ENCODE assay signal across 25 cellular contexts in the genomic region with DNA sequence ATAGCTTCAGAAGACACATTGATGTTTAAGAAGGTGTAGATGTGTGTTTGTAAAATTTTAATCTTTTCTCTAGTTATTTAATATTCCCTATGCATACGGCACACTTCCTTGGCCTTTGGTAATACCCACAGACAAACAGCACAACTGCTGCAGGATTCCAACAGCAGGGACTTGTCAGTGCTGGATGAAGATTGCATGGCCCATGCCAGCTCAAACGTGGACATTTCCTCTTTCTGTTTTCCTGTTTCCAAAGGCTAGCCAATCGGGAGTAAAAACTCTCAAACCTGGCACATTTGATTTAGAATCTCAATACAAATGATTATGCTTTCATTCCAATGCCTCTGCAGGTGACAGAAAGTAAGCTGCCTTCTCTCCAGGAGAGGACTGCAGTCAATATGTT. TPM values are rescaled to one million over a fixed set of nuclear protein-coding genes. Genes with fewer than 3 reads are reported as not detected.
A peak's percentile ranks its signal among the peaks of the same experiment; 100 is the strongest.
DNase-seq lines count a peak whose midpoint lies in the region; ATAC-seq and TF ChIP-seq lines count a peak whose summit lies in the region.
"Had no signal": no experiment of that assay in that cellular context is flagged by ENCODE, and none has a peak within 500 bp of the region (broad histone marks: within the 10 kb centered on the region; RNA-seq: fewer than 3 reads in every experiment).

No MANE protein-coding gene starts in this region.

- H3F3A ChIP-seq in neural progenitor cell (ENCODE audit: low read depth), result no peaks in the 10 kb centered on the region

- H3K27ac ChIP-seq in H9 (ENCODE audit: insufficient read length, low read depth, low read length) (no peak overlapping the region), neural progenitor cell (no peak overlapping the region)
- H3K27ac ChIP-seq: A549, SJCRH30 had no signal

- H2AK5ac ChIP-seq in H9 (ENCODE audit: insufficient read length, low read length), result no peak overlapping the region

- no peak overlapping the region for H3K18ac ChIP-seq in H9 (ENCODE audit: insufficient read length, low read depth, low read length)

- no peaks in the 10 kb centered on the region for H3K79me1 ChIP-seq in H9 (ENCODE audit: insufficient read depth, low read depth, low read length, poor library complexity, severe bottlenecking)

- peak overlapping the region; percentile 59 for H2AFZ ChIP-seq in H9 (ENCODE audit: low read length)
- H2AFZ ChIP-seq in neural progenitor cell (replicated peaks), result peak overlapping the region; percentile 96

- H3K4ac ChIP-seq in H9 (ENCODE audit: low read depth, low read length), result no peak overlapping the region

- H4K20me1 ChIP-seq in H9 (ENCODE audit: control insufficient read depth, insufficient read depth, insufficient read length), result no peaks in the 10 kb centered on the region
- H4K20me1 ChIP-seq in neural progenitor cell (ENCODE audit: low read depth), result no peaks in the 10 kb centered on the region

- no peak overlapping the region for H2BK20ac ChIP-seq in H9 (ENCODE audit: low read depth, low read length, poor library complexity, severe bottlenecking)

- H3K4me1 ChIP-seq in H9 (ENCODE audit: insufficient read depth, low read length) (no peaks in the 10 kb centered on the region), neural progenitor cell (no peaks in the 10 kb centered on the region)
- H3K4me1 ChIP-seq: SJCRH30 had no signal

- ATAC-seq in HG02840 (IDR thresholded peaks at IDR 0.05; ENCODE audit: low FRiP score, unreplicated experiment) (no peak), HG02763 (IDR thresholded peaks at IDR 0.05; ENCODE audit: unreplicated experiment) (no peak)
- ATAC-seq: A549, HepG2, SK-N-SH treated with all-trans-retinoic acid at 6 μM for 48 hours had no signal

- TF ChIP-seq CTCF in H9 (conservative IDR thresholded peaks at IDR 0.05) (no peak), neural progenitor cell (IDR thresholded peaks at IDR 0.05) (no peak)

- H4K91ac ChIP-seq in H9 (ENCODE audit: insufficient read length, low read depth, low read length), result no peak overlapping the region

- no peak overlapping the region for H2BK15ac ChIP-seq in H9 (ENCODE audit: low read depth, low read length)

- no peaks in the 10 kb centered on the region for H3K9me3 ChIP-seq in H9 (ENCODE audit: control insufficient read depth, low read depth, low read length)
- H3K9me3 ChIP-seq in neural progenitor cell (ENCODE audit: low read depth), result no peaks in the 10 kb centered on the region
- H3K9me3 ChIP-seq: A549, SJCRH30 had no signal

- DNase-seq in G401 (ENCODE audit: low spot score), result peak; percentile 82
- no peak for DNase-seq in H9
- peak; percentile 32 to 35 for DNase-seq in dermis microvascular lymphatic vessel endothelial cell (ENCODE audit: low read depth in 2 of 2)
- no peak for DNase-seq in neural progenitor cell (ENCODE audit: low spot score)
- DNase-seq in NCI-H226, result no peak
- DNase-seq: CD4-positive, alpha-beta memory T cell; COR-L47; DMS53; GOT3; HCEC 1CT; Karpas-422; NCI-H1092 treated with DMSO at 0.1 percent for 48 hours; NCI-H1436; NCI-H187; NCI-H2081 treated with DMSO at 0.1 percent for 48 hours; NCI-H2171; NCI-H446; NCI-H524 treated with DMSO at 0.1 percent for 48 hours; NCI-H774; SJCRH30 had no signal

- no peaks in the 10 kb centered on the region for H3K36me3 ChIP-seq in neural progenitor cell
- H3K36me3 ChIP-seq: SJCRH30 had no signal

- H3K9me3 Mint-ChIP-seq in H9 (no peaks in the 10 kb centered on the region), neural progenitor cell (no peaks in the 10 kb centered on the region)

- H3K36me3 Mint-ChIP-seq in H9 (ENCODE audit: insufficient read depth in 1 of 3, low read depth in 3 of 3) (no peaks in the 10 kb centered on the region), neural progenitor cell (peaks cover 4% of the 10 kb centered on the region)
- H3K36me3 Mint-ChIP-seq: CD4-positive, alpha-beta memory T cell had no signal

- no peak overlapping the region for H3K4me2 ChIP-seq in H9 (ENCODE audit: insufficient read depth, insufficient read length, low read length)
- H3K4me2 ChIP-seq in neural progenitor cell, result no peak overlapping the region
- H3K4me2 ChIP-seq: A549 had no signal

- no peak overlapping the region for H3K56ac ChIP-seq in H9 (ENCODE audit: insufficient read length, low read depth, low read length)

- no peak overlapping the region for H2BK12ac ChIP-seq in H9 (ENCODE audit: insufficient read length, low read depth, low read length)

- no peaks in the 10 kb centered on the region for H3K79me2 ChIP-seq in H9 (ENCODE audit: insufficient read depth, low read length)
- H3K79me2 ChIP-seq in neural progenitor cell (ENCODE audit: low read depth), result no peaks in the 10 kb centered on the region

- no peak overlapping the region for H3T11ph ChIP-seq in H9 (ENCODE audit: low read length)

- H2BK120ac ChIP-seq in H9 (ENCODE audit: low read depth, low read length, poor library complexity, severe bottlenecking), result no peak overlapping the region

- H3K14ac ChIP-seq in H9 (ENCODE audit: insufficient read depth, low read length), result no peak overlapping the region

- in situ Hi-C loops in G401 (cut with HindIII; ENCODE audit: low sequenced_read_pairs), result no loop called here

- H3K27me3 ChIP-seq in H9 (ENCODE audit: insufficient read depth, low read length) (no peaks in the 10 kb centered on the region), neural progenitor cell (no peaks in the 10 kb centered on the region)
- H3K27me3 ChIP-seq: SJCRH30 had no signal

- WGBS in H9 (ENCODE audit: extremely low coverage, insufficient read length, low lambda C conversion rate), result no CpG with 5 or more reads among the region's 3 CpGs

- H3K4me1 Mint-ChIP-seq in H9, result peaks cover 5 to 7% of the 10 kb centered on the region in 2 experiments
- peaks cover 2% of the 10 kb centered on the region for H3K4me1 Mint-ChIP-seq in neural progenitor cell
- H3K4me1 Mint-ChIP-seq: CD4-positive, alpha-beta memory T cell had no signal

- no peak overlapping the region for H3K4me3 ChIP-seq in neural progenitor cell
- H3K4me3 ChIP-seq: A549, SJCRH30 had no signal

- H3K27ac Mint-ChIP-seq in H9 (peak overlapping the region in 2 of 3 experiments; percentile 7 to 64; a peak in 1 of 7 replicates), neural progenitor cell (no peak overlapping the region)
- H3K27ac Mint-ChIP-seq: CD4-positive, alpha-beta memory T cell had no signal

- no peak overlapping the region for H3K23ac ChIP-seq in H9 (ENCODE audit: insufficient read length, low read depth, low read length)

- H3K27me3 Mint-ChIP-seq in H9 (ENCODE audit: low read depth), result no peaks in the 10 kb centered on the region
- H3K27me3 Mint-ChIP-seq in neural progenitor cell (ENCODE audit: insufficient read depth, low read depth), result peaks cover 2% of the 10 kb centered on the region

- no peak overlapping the region for H3K4me3 Mint-ChIP-seq in H9
- H3K4me3 Mint-ChIP-seq in neural progenitor cell, result no peak overlapping the region
- H3K4me3 Mint-ChIP-seq: CD4-positive, alpha-beta memory T cell had no signal

- H3K23me2 ChIP-seq in H9 (ENCODE audit: insufficient read length, low read depth, low read length, poor library complexity, severe bottlenecking), result no peaks in the 10 kb centered on the region

- H4K8ac ChIP-seq in H9 (replicated peaks; ENCODE audit: insufficient read length, low read depth, low read length), result no peak overlapping the region

- H3K9ac ChIP-seq in H9 (ENCODE audit: extremely low read depth, insufficient read length, low read length) (no peak overlapping the region), neural progenitor cell (no peak overlapping the region)

- H4K5ac ChIP-seq in H9 (ENCODE audit: insufficient read length, low read depth, low read length), result no peak overlapping the region

- H2BK5ac ChIP-seq in H9 (ENCODE audit: insufficient read length, low read length), result no peak overlapping the region

RNA-seq across cellular contexts. Expression of a gene that starts 22.5 kb away (rescaled TPM):
- not detected in 2 replicates for total RNA-seq in G401 (2014; rRNA removed; shearing (Covaris generic))
- total RNA-seq in H9 (2021) (3.0 TPM in 2 replicates), dermis microvascular lymphatic vessel endothelial cell (0.39 and 0.51 TPM in 2 replicates), neural progenitor cell (ENCODE audit: low replicate concordance) (0.22 and 0.47 TPM in 2 replicates)
- total RNA-seq: CD4-positive, alpha-beta memory T cell had no signal

Comparison
In these comparisons a context has a peak if more than half of its experiments do, and no peak if none do; other contexts are left out.
1. DNase-seq: peak in G401 (single experiment) and dermis microvascular lymphatic vessel endothelial cell (2 of 2); none in H9 (single experiment), neural progenitor cell (single experiment) and NCI-H226 (single experiment).